In genomic region chr10:13660545-13660920, GRCh38 we compare ENCODE assay signal across 9 cellular contexts.
DNase-seq lines count a peak whose midpoint lies in the region; ATAC-seq, FAIRE-seq and TF ChIP-seq lines count a peak whose summit lies in the region.
"Had no signal": no experiment of that assay in that cellular context is flagged by ENCODE, and none has a peak within 500 bp of the region (broad histone marks: within the 10 kb centered on the region; RNA-seq: fewer than 3 reads in every experiment).

No MANE protein-coding gene starts in this region.

- DNase-seq in AG04450 (ENCODE audit: low read depth, low spot score), result no peak
- no peak for DNase-seq in K562 (ENCODE audit: extremely low read depth in 1 of 4, low spot score in 3 of 4)
- DNase-seq in left lung, result no peak
- DNase-seq in SW480 (ENCODE audit: low spot score), result no peak
- DNase-seq: NCI-H187 had no signal

- no peak for FAIRE-seq in K562 (lab: Jason Lieb, UNC)

- in situ Hi-C loops in K562 (cut with MboI), result no loop called here

- no peaks in the 10 kb centered on the region for H3K79me2 ChIP-seq in K562 (ENCODE audit: control insufficient read depth, insufficient read depth, low read length)

- TF ChIP-seq POLR2A in K562 (conservative IDR thresholded peaks at IDR 0.05), result no peak

- CTCF ChIA-PET in AG04450 (lab: Charles Lee) (interaction anchor here (0.6 to 2.6 kb wide), 14 partner anchors 8 to 123 kb away, joined by 3 to 19 read pairs (median 5); no protein-coding TSS in a partner anchor), K562 (lab: Yijun Ruan, JAX; ENCODE audit: low intra/inter-chr PET ratio) (interaction anchor here (1.5 to 2.3 kb wide), 2 partner anchors 118 to 289 kb away, joined by 4 to 23 read pairs; no protein-coding TSS in a partner anchor)

- WGBS in K562 (ENCODE audit: insufficient coverage, low coverage, missing lambda C conversion rate), result 42% methylated on average over 7 of the region's 7 CpGs

- H3K4me1 ChIP-seq in K562 (replicated peaks in 1 of 2; ENCODE audit: control insufficient read depth in 2 of 2, insufficient read depth in 2 of 2, low read length in 2 of 2) (peaks cover 0 to 3% of the 10 kb centered on the region in 2 experiments; a peak in 1 of 5 replicates), left lung (peaks cover 4 to 20% of the 10 kb centered on the region in 2 donors)

- TF ChIP-seq EP300 in K562 (IDR thresholded peaks at IDR 0.05; ENCODE audit: low read length), result no peak

- POLR2A ChIA-PET in AG04450 (lab: Yijun Ruan, JAX), result no interaction called here
- POLR2A ChIA-PET in K562 (lab: Yijun Ruan, JAX), result no interaction called here

- H3K9ac ChIP-seq in K562 (ENCODE audit: insufficient read depth in 1 of 2, low read depth in 2 of 2, low read length in 2 of 2), result no peak overlapping the region

- intact Hi-C loops in K562 (cut with micrococcal nuclease), result loop anchor here (1.0 to 5.0 kb wide), 2 partner anchors 62 to 118 kb away; no protein-coding TSS in a partner anchor
- intact Hi-C loops in left lung (cut with DNase I), result loop anchor here in 1 of 2 donors (5.0 kb wide), 1 partner anchor 117 kb away; no protein-coding TSS in a partner anchor

- H3K27me3 ChIP-seq in AG04450 (ENCODE audit: control insufficient read depth, insufficient read depth, low read length), result no peaks in the 10 kb centered on the region
- no peaks in the 10 kb centered on the region; a peak in 1 of 5 replicates for H3K27me3 ChIP-seq in K562 (ENCODE audit: control insufficient read depth in 2 of 2, insufficient read depth in 2 of 2, low read length in 2 of 2)
- H3K27me3 ChIP-seq in left lung, result no peaks in the 10 kb centered on the region

- no TSS peak for BruUV-seq in K562 (replicated peaks; lab: Mats Ljungman, UMichigan)

- TF ChIP-seq RAD21 in K562 (CRISPR knock-in tag; conservative IDR thresholded peaks at IDR 0.05 in 1 of 2, IDR thresholded peaks at IDR 0.05 in 1 of 2), result no peak

- no peak overlapping the region for H3K4me2 ChIP-seq in K562 (ENCODE audit: insufficient read depth, low read length)

- H3K4me3 ChIP-seq in AG04450 (ENCODE audit: low read depth, low read length) (no peak overlapping the region), K562 (no peak overlapping the region), left lung (no peak overlapping the region)

- H2AFZ ChIP-seq in K562 (ENCODE audit: low read depth, low read length), result no peak overlapping the region

- H3K36me3 ChIP-seq in K562 (ENCODE audit: control insufficient read depth, insufficient read depth, low read length), result no peaks in the 10 kb centered on the region; the same call in 2 of the 3 replicates
- H3K36me3 ChIP-seq in left lung, result peaks cover 0 to 39% of the 10 kb centered on the region in 2 donors

- H3K9me1 ChIP-seq in K562 (ENCODE audit: control insufficient read depth, insufficient read depth, low read length), result no peaks in the 10 kb centered on the region

- no peak for TF ChIP-seq CTCF in AG04450 (IDR thresholded peaks at IDR 0.05; ENCODE audit: low read depth, low read length)
- TF ChIP-seq CTCF in K562 (IDR thresholded peaks at IDR 0.05 in 2 of 3, conservative IDR thresholded peaks at IDR 0.05 in 1 of 3; ENCODE audit: insufficient read depth in 2 of 3, low read depth in 1 of 3, low read length in 3 of 3), result no peak
- no peak for TF ChIP-seq CTCF in left lung (IDR thresholded peaks at IDR 0.05)

- ATAC-seq in GM18511 (IDR thresholded peaks at IDR 0.05; ENCODE audit: unreplicated experiment), result peak; percentile 37
- peak; percentile 19; the same call in 1 of the 3 replicates for ATAC-seq in K562
- ATAC-seq in left lung, result peak; percentile 5
- ATAC-seq in HG03135 (IDR thresholded peaks at IDR 0.05; ENCODE audit: unreplicated experiment), result no peak
- no peak for ATAC-seq in GM21737 (IDR thresholded peaks at IDR 0.05; ENCODE audit: unreplicated experiment)
- ATAC-seq in GM21423 (IDR thresholded peaks at IDR 0.05; ENCODE audit: unreplicated experiment), result no peak

- peaks cover 10% of the 10 kb centered on the region for H4K20me1 ChIP-seq in K562 (replicated peaks; ENCODE audit: control insufficient read depth, insufficient read depth, low read length)

- no peaks in the 10 kb centered on the region for H3K9me3 ChIP-seq in AG04450 (ENCODE audit: control insufficient read depth, insufficient read depth, low read length)
- H3K9me3 ChIP-seq in K562 (replicated peaks; ENCODE audit: control insufficient read depth, insufficient read depth, low read depth, low read length), result no peaks in the 10 kb centered on the region
- no peaks in the 10 kb centered on the region for H3K9me3 ChIP-seq in left lung

- H3K27ac ChIP-seq in AG04450 (ENCODE audit: low read depth, low read length) (peak overlapping the region; percentile 12), K562 (ENCODE audit: extremely low read depth, low read depth, low read length) (no peak overlapping the region), left lung (peak overlapping the region in 1 of 2 donors; percentile 46)

TF ChIP-seq in K562, 482 proteins besides CTCF, POLR2A, EP300 and RAD21:
- TF ChIP-seq KLF13 (tag; IDR thresholded peaks at IDR 0.05; ENCODE audit: borderline replicate concordance, low read depth), result no peak
- no peak for TF ChIP-seq CBX8 (IDR thresholded peaks at IDR 0.05; ENCODE audit: borderline replicate concordance, extremely low read depth, low read depth, low read length, poor library complexity, severe bottlenecking)
- TF ChIP-seq ID3 (CRISPR knock-in tag; IDR thresholded peaks at IDR 0.05), result no peak
- no peak for TF ChIP-seq ID3 (tag; IDR thresholded peaks at IDR 0.05)
TF ChIP-seq in K562: peak in this region for 0.

Comparison
In these comparisons a context has a peak if more than half of its experiments do, and no peak if none do; other contexts are left out.
1. ATAC-seq: peak in GM18511 (single experiment), K562 (single experiment) and left lung (single experiment); none in HG03135 (single experiment), GM21737 (single experiment) and GM21423 (single experiment).